In the genomic region with DNA sequence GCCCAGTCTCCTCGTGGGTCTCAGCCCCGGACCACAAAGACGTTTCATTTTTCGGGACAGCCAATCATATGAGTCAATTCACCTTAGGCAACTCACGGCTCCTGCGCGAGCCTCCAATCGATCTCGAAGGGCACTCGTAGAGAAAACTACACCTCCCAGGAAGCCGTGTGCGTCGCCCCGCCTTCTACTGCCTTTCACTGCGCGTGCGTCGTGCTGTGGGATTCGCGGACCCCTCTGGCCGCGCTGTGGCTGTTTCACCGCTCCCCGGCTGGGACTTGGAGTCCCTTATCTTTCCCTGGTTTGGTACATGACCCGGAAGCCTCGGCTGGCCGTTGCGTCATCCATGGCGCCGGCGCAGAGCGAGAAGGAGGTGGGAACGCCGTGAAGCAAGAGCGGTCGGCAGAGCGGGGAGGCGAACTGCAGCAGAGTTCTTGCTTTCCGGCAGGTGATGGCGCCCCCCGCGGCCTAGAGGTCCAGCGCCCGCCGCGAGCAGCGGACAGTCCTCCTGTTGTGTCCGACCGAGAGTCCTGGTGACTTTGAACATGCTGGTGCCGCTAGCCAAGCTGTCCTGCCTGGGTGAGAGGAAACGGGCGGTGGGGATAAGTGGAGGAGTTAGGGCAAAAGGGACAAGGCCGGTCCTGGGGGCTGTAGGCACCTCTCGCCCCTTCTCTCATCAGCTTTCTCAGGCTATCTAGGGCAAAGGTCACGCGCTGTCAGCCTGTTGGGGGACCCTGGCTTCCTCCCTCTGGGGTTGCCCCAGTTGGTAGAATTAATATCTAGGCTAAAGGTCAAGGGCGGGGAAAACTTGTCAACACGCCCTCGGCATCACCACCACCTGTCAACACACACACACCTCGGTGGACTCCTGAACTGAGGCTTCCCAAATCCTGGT, we compare ENCODE assay signal across 8 cellular contexts. TPM values are rescaled to one million over a fixed set of nuclear protein-coding genes. Genes with fewer than 3 reads are reported as not detected.
DNase-seq lines count a peak whose midpoint lies in the region; TF ChIP-seq lines count a peak whose summit lies in the region.

A gene (plus strand): TSS at position 382 of the 892 bp plus-strand sequence. CDS start 161 bp downstream, at position 543.

- H3K27ac ChIP-seq in GM23248 (peak within 1 kb of the TSS; percentile 84), esophagus squamous epithelium (peak within 1 kb of the TSS; percentile 96 to 98 (median 97))

- in situ Hi-C loops in GM23248 (cut with MboI) = no loop called here

- TF ChIP-seq CTCF in esophagus squamous epithelium (IDR thresholded peaks at IDR 0.05) = peak; percentile 56 to 65 (median 60)

- peaks cover 28% of the 10 kb centered on the region for H3F3A ChIP-seq in GM23248 (ENCODE audit: insufficient read depth)

- peaks cover 2% of the 10 kb centered on the region for H3K27me3 Mint-ChIP-seq in activated T-helper 1 cell treated with anti-CD3 and anti-CD28 coated beads, Interleukin-12 subunit alpha, Interleukin-12 subunit beta, Interleukin-2, Interleukin-4 antibody, amounts not matched to agents 30 ng/mL and 10 ng/mL and 1 ng/mL, durations not matched to agents 14 hours and 24 hours and 36 hours (ENCODE audit: insufficient read depth)

- peak within 1 kb of the TSS; percentile 96 for H3K27ac Mint-ChIP-seq in activated T-helper 1 cell treated with anti-CD3 and anti-CD28 coated beads, Interleukin-12 subunit alpha, Interleukin-12 subunit beta, Interleukin-2, Interleukin-4 antibody, amounts not matched to agents 30 ng/mL and 10 ng/mL and 1 ng/mL, durations not matched to agents 14 hours and 24 hours and 36 hours

- no peaks in the 10 kb centered on the region for H4K20me1 ChIP-seq in GM23248 (ENCODE audit: insufficient read depth)

- no peaks in the 10 kb centered on the region for H3K27me3 ChIP-seq in GM23248 (replicated peaks; ENCODE audit: insufficient read depth)
- H3K27me3 ChIP-seq in esophagus squamous epithelium = no peaks in the 10 kb centered on the region

- peak within 1 kb of the TSS; percentile 97 for H2AFZ ChIP-seq in GM23248

- H3K4me1 Mint-ChIP-seq in activated T-helper 1 cell treated with anti-CD3 and anti-CD28 coated beads, Interleukin-12 subunit alpha, Interleukin-12 subunit beta, Interleukin-2, Interleukin-4 antibody, amounts not matched to agents 30 ng/mL and 10 ng/mL and 1 ng/mL, durations not matched to agents 14 hours and 24 hours and 36 hours (ENCODE audit: low read depth) = peaks cover 46% of the 10 kb centered on the region

- TF ChIP-seq POLR2A in esophagus squamous epithelium (IDR thresholded peaks at IDR 0.05) = peak in 3 of 4 donors; percentile 58 to 88 (median 82)

- H3K4me3 Mint-ChIP-seq in activated T-helper 1 cell treated with anti-CD3 and anti-CD28 coated beads, Interleukin-12 subunit alpha, Interleukin-12 subunit beta, Interleukin-2, Interleukin-4 antibody, amounts not matched to agents 30 ng/mL and 10 ng/mL and 1 ng/mL, durations not matched to agents 14 hours and 24 hours and 36 hours = peak within 1 kb of the TSS; percentile 99

- intact Hi-C loops in activated T-helper 1 cell treated with anti-CD3 and anti-CD28 coated beads, Interleukin-12 subunit alpha, Interleukin-12 subunit beta, Interleukin-2, Interleukin-4 antibody, amounts not matched to agents 30 ng/mL and 10 ng/mL and 1 ng/mL, durations not matched to agents 14 hours and 24 hours and 36 hours (cut with micrococcal nuclease) = loop anchor here (1.0 to 5.0 kb wide), 8 partner anchors 51 to 775 kb away; a partner anchor contains a TSS
- intact Hi-C loops in esophagus squamous epithelium (cut with DNase I) = no loop called here

- DNase-seq in EH (ENCODE audit: low read depth) (peak; percentile 100), GM23248 (peak; percentile 99), Kasumi-1 (lab: John Stamatoyannopoulos, UW) (peak; percentile 99 to 100), RKO (ENCODE audit: low spot score) (peak; percentile 99), esophagus squamous epithelium (lab: John Stamatoyannopoulos, UW) (peak; percentile 98), myocyte (ENCODE audit: low read depth) (peak; percentile 100)
- peak; percentile 98 for DNase-seq in activated T-helper 1 cell treated with anti-CD3 and anti-CD28 coated beads, Interleukin-12 subunit alpha, Interleukin-12 subunit beta, Interleukin-2, Interleukin-4 antibody, amounts not matched to agents 30 ng/mL and 10 ng/mL and 1 ng/mL, durations not matched to agents 14 hours and 24 hours and 36 hours (ENCODE audit: low spot score)
- peak; percentile 97 to 98 for DNase-seq in stimulated activated CD8-positive, alpha-beta memory T cell treated with anti-CD3 and anti-CD28 coated beads, Interleukin-7, amount 100 ng/mL, for 48 hours (ENCODE audit: extremely low read depth in 1 of 2, low read depth in 1 of 2)

- H3K4me1 ChIP-seq in GM23248 (ENCODE audit: insufficient read depth) (peaks cover 12% of the 10 kb centered on the region), esophagus squamous epithelium (peaks cover 10 to 26% (median 13%) of the 10 kb centered on the region in 3 donors)

- WGBS in GM23248 (ENCODE audit: low coverage in 1 of 2, low lambda C conversion rate in 2 of 2, missing lambda C conversion rate in 2 of 2), 2 experiments = 0 to 1% methylated on average over 60 of the region's 60 CpGs
- 0% methylated on average over 14 to 21 of the region's 60 CpGs for WGBS in esophagus squamous epithelium, 2 donors

- H3K36me3 Mint-ChIP-seq in activated T-helper 1 cell treated with anti-CD3 and anti-CD28 coated beads, Interleukin-12 subunit alpha, Interleukin-12 subunit beta, Interleukin-2, Interleukin-4 antibody, amounts not matched to agents 30 ng/mL and 10 ng/mL and 1 ng/mL, durations not matched to agents 14 hours and 24 hours and 36 hours (ENCODE audit: low read depth) = peaks cover 13% of the 10 kb centered on the region

- H3K9me2 ChIP-seq in GM23248 (ENCODE audit: insufficient read depth) = no peaks in the 10 kb centered on the region

- H3K4me3 ChIP-seq in GM23248 (peak within 1 kb of the TSS; percentile 92), esophagus squamous epithelium (peak within 1 kb of the TSS; percentile 68 to 97 (median 80))

- peak within 1 kb of the TSS; percentile 93 for H3K4me2 ChIP-seq in GM23248 (ENCODE audit: unreplicated experiment)

- H3K9me3 Mint-ChIP-seq in activated T-helper 1 cell treated with anti-CD3 and anti-CD28 coated beads, Interleukin-12 subunit alpha, Interleukin-12 subunit beta, Interleukin-2, Interleukin-4 antibody, amounts not matched to agents 30 ng/mL and 10 ng/mL and 1 ng/mL, durations not matched to agents 14 hours and 24 hours and 36 hours = no peaks in the 10 kb centered on the region

- H3K36me3 ChIP-seq in GM23248 (ENCODE audit: low read depth) (no peaks in the 10 kb centered on the region), esophagus squamous epithelium (no peaks in the 10 kb centered on the region)

- H3K79me2 ChIP-seq in GM23248 (ENCODE audit: insufficient read depth) = peaks cover 74% of the 10 kb centered on the region

- H3K9me3 ChIP-seq in GM23248 (ENCODE audit: low read depth) = no peaks in the 10 kb centered on the region
- no peaks in the 10 kb centered on the region for H3K9me3 ChIP-seq in esophagus squamous epithelium

- H3K9ac ChIP-seq in GM23248 = peak within 1 kb of the TSS; percentile 90

RNA-seq across cellular contexts. Expression of the gene that starts here (rescaled TPM):
- 18.5 and 26.4 TPM in 2 replicates for total RNA-seq in GM23248 (2014; rRNA removed; shearing (Covaris generic))
- 24.1 and 25.6 TPM in 2 replicates for polyA plus RNA-seq in GM23248 (2016; fragmentation: Nextera tagmentation; extraction: Ambion mirVana)
- total RNA-seq in activated T-helper 1 cell treated with anti-CD3 and anti-CD28 coated beads, Interleukin-12 subunit alpha, Interleukin-12 subunit beta, Interleukin-2, Interleukin-4 antibody, amounts not matched to agents 30 ng/mL and 10 ng/mL and 1 ng/mL, durations not matched to agents 14 hours and 24 hours and 36 hours = 19.9 and 21.5 TPM in 2 replicates
- total RNA-seq in esophagus squamous epithelium (10 to 100 TPM; 22.0 to 66.8 (median 31.2) TPM), myocyte (21.9 and 25.4 TPM in 2 replicates)
- polyA plus RNA-seq in myocyte (2012) = 19.3 TPM

Comparison
In these comparisons a context has a peak if more than half of its experiments do, and no peak if none do; other contexts are left out.
1. Peak in every context shown above with its lines: DNase-seq, H3K4me3 ChIP-seq and H3K27ac ChIP-seq.